ENCODE assay signal across 8 cellular contexts in genomic region chr11:83285131-83285770, GRCh38. TPM values are rescaled to one million over a fixed set of nuclear protein-coding genes. Genes with fewer than 3 reads are reported as not detected.
DNase-seq lines count a peak whose midpoint lies in the region; ATAC-seq, FAIRE-seq and TF ChIP-seq lines count a peak whose summit lies in the region.

No MANE protein-coding gene starts in this region.

- H3K27me3 ChIP-seq in CD8-positive, alpha-beta T cell (ENCODE audit: insufficient read depth, low read length) = no peaks in the 10 kb centered on the region
- H3K27me3 ChIP-seq in HL-60 (ENCODE audit: insufficient read depth, poor library complexity, severe bottlenecking) (no peaks in the 10 kb centered on the region), mammary epithelial cell (ENCODE audit: insufficient read depth, low read length) (no peaks in the 10 kb centered on the region), aorta (ENCODE audit: control insufficient read depth in 1 of 2, insufficient read depth in 2 of 2, low read length in 1 of 2) (no peaks in the 10 kb centered on the region)

- FAIRE-seq in GM12892 (lab: Jason Lieb, UNC) = no peak

- in situ Hi-C loops in mammary epithelial cell (cut with MboI; ENCODE audit: low sequenced_read_pairs in 2 of 2) = loop anchor here in 1 of 2 donors (25.0 kb wide), 1 partner anchor 527 kb away; no protein-coding TSS in a partner anchor

- peaks cover 3% of the 10 kb centered on the region for H3K9me3 Mint-ChIP-seq in CD8-positive, alpha-beta T cell
- H3K9me3 Mint-ChIP-seq in memory B cell = no peaks in the 10 kb centered on the region

- CTCF ChIA-PET in CD8-positive, alpha-beta T cell (lab: Charles Lee) = no interaction called here
- CTCF ChIA-PET in mammary epithelial cell (lab: Charles Lee; ENCODE audit: low non-redundant PET) = no interaction called here

- peaks cover 18% of the 10 kb centered on the region for H3K36me3 Mint-ChIP-seq in CD8-positive, alpha-beta T cell
- peaks cover 6% of the 10 kb centered on the region for H3K36me3 Mint-ChIP-seq in memory B cell

- no peak for DNase-seq in CD8-positive, alpha-beta T cell
- no peak for DNase-seq in HL-60 (ENCODE audit: low read depth in 1 of 2, low spot score in 1 of 2)
- no peak for DNase-seq in mammary epithelial cell
- DNase-seq in memory B cell (ENCODE audit: low spot score in 2 of 2) = no peak
- no peak for DNase-seq in aorta
- DNase-seq in NCI-H748 treated with DMSO at 0.1 percent for 48 hours (lab: John Stamatoyannopoulos, UW) = no peak
- DNase-seq in GM12892 (ENCODE audit: insufficient read length) = no peak

- H3K4me3 ChIP-seq in CD8-positive, alpha-beta T cell (ENCODE audit: low read depth, low read length) = peak overlapping the region; percentile 86
- H3K4me3 ChIP-seq in HL-60 (replicated peaks; ENCODE audit: insufficient read depth, low read length) (peak overlapping the region; percentile 91), mammary epithelial cell (replicated peaks in 1 of 3; ENCODE audit: insufficient read depth in 1 of 3, low read depth in 2 of 3, low read length in 3 of 3) (peak overlapping the region; percentile 77 to 92 (median 85)), aorta (ENCODE audit: low read length in 2 of 2) (peak overlapping the region; percentile 62 to 68)

- peak overlapping the region; percentile 98 for H3K4me3 Mint-ChIP-seq in CD8-positive, alpha-beta T cell
- peak overlapping the region; percentile 99 for H3K4me3 Mint-ChIP-seq in memory B cell

- POLR2A ChIA-PET in CD8-positive, alpha-beta T cell (lab: Charles Lee) = interaction anchor here (0.9 to 3.6 kb wide), 6 partner anchors 8 to 384 kb away, joined by 3 to 31 read pairs (median 5); partner anchors contain the start of genes ANKRD42, DDIAS, PCF11 and PRCP

- peaks cover 51% of the 10 kb centered on the region for H3K79me2 ChIP-seq in mammary epithelial cell (ENCODE audit: insufficient read depth, low read length)

- peak overlapping the region; percentile 88 for H3K4me2 ChIP-seq in mammary epithelial cell (ENCODE audit: insufficient read depth, low read depth, low read length)

- dilution Hi-C loops in mammary epithelial cell (cut with HindIII; ENCODE audit: low sequenced_read_pairs) = no loop called here

- no peaks in the 10 kb centered on the region for H4K20me1 ChIP-seq in mammary epithelial cell (ENCODE audit: insufficient read depth, low read length)

- BruUV-seq in mammary epithelial cell (replicated peaks; lab: Mats Ljungman, UMichigan) = TSS peak; percentile 31

- peak overlapping the region; percentile 92 for H3K9ac ChIP-seq in mammary epithelial cell (ENCODE audit: insufficient read depth, low read length)

- H3K9me3 ChIP-seq in CD8-positive, alpha-beta T cell (ENCODE audit: low read length) = no peaks in the 10 kb centered on the region
- H3K9me3 ChIP-seq in mammary epithelial cell (replicated peaks; ENCODE audit: insufficient read depth, low read length) (no peaks in the 10 kb centered on the region), aorta (ENCODE audit: control insufficient read depth, low read length) (no peaks in the 10 kb centered on the region)

- peak overlapping the region; percentile 92 for H2AFZ ChIP-seq in mammary epithelial cell (ENCODE audit: low read depth, low read length)

- H3K4me1 ChIP-seq in CD8-positive, alpha-beta T cell (ENCODE audit: insufficient read depth, low read length) = peaks cover 23% of the 10 kb centered on the region
- H3K4me1 ChIP-seq in mammary epithelial cell (ENCODE audit: insufficient read depth, low read length) (peaks cover 14% of the 10 kb centered on the region), aorta (ENCODE audit: control insufficient read depth in 1 of 2, insufficient read depth in 2 of 2, low read length in 2 of 2) (peaks cover 0 to 5% of the 10 kb centered on the region in 2 donors)

- peak overlapping the region; percentile 100 for H3K27ac Mint-ChIP-seq in CD8-positive, alpha-beta T cell
- peak overlapping the region; percentile 99 for H3K27ac Mint-ChIP-seq in memory B cell

- no peak for TF ChIP-seq CTCF in CD8-positive, alpha-beta T cell (IDR thresholded peaks at IDR 0.05)
- no peak for TF ChIP-seq CTCF in HL-60 (IDR thresholded peaks at IDR 0.05; ENCODE audit: insufficient read depth, low read length)
- no peak for TF ChIP-seq CTCF in mammary epithelial cell (conservative IDR thresholded peaks at IDR 0.05 in 1 of 2, IDR thresholded peaks at IDR 0.05 in 1 of 2; ENCODE audit: extremely low read depth in 1 of 2, insufficient read depth in 1 of 2, low read depth in 1 of 2, low read length in 2 of 2)

- peaks cover 1% of the 10 kb centered on the region for H3K36me3 ChIP-seq in CD8-positive, alpha-beta T cell (ENCODE audit: insufficient read depth, low read length)
- H3K36me3 ChIP-seq in mammary epithelial cell (ENCODE audit: insufficient read depth, low read length) (peaks cover 5% of the 10 kb centered on the region), aorta (ENCODE audit: control insufficient read depth in 1 of 2, insufficient read depth in 2 of 2, low read length in 1 of 2) (no peaks in the 10 kb centered on the region)

- H3K27ac ChIP-seq in CD8-positive, alpha-beta T cell (ENCODE audit: low read depth, low read length) = peak overlapping the region; percentile 88
- peak overlapping the region; percentile 98 for H3K27ac ChIP-seq in HL-60 (replicated peaks)
- peak overlapping the region; percentile 90 for H3K27ac ChIP-seq in mammary epithelial cell (ENCODE audit: insufficient read depth, low read depth, low read length)
- peak overlapping the region; percentile 12 to 83 for H3K27ac ChIP-seq in aorta (ENCODE audit: low read depth in 1 of 2, low read length in 2 of 2)

- under 1% methylated on average over 22 of the region's 22 CpGs for WGBS in mammary epithelial cell (ENCODE audit: low coverage, missing lambda C conversion rate)
- 1% methylated on average over 22 of the region's 22 CpGs for WGBS in aorta, 2 donors

- H3K27me3 Mint-ChIP-seq in CD8-positive, alpha-beta T cell (ENCODE audit: low read depth) = no peaks in the 10 kb centered on the region
- no peaks in the 10 kb centered on the region for H3K27me3 Mint-ChIP-seq in memory B cell

- TF ChIP-seq POLR2A in GM12892 (IDR thresholded peaks at IDR 0.05; ENCODE audit: low read depth, low read length) = no peak

- intact Hi-C loops in CD8-positive, alpha-beta T cell (cut with DNase I, micrococcal nuclease) = loop anchor here in 1 of 2 experiments (2.0 to 10.0 kb wide), 3 partner anchors 92 to 1410 kb away; partner anchors contain the start of genes ANKRD42 and PCF11
- intact Hi-C loops in mammary epithelial cell (cut with micrococcal nuclease) (loop anchor here (1.0 to 10.0 kb wide), 2 partner anchors 91 to 380 kb away; partner anchors contain the start of genes DDIAS and PRCP), aorta (cut with DNase I) (loop anchor here (1.0 to 10.0 kb wide), 4 partner anchors 90 to 384 kb away; partner anchors contain the start of genes ANKRD42 (in 2 of the 2), DDIAS (in 2 of the 2), PCF11 (in 1 of the 2) and PRCP (in 1 of the 2))

- peaks cover 51% of the 10 kb centered on the region for H3K4me1 Mint-ChIP-seq in CD8-positive, alpha-beta T cell (ENCODE audit: low read depth)
- H3K4me1 Mint-ChIP-seq in memory B cell = peaks cover 33% of the 10 kb centered on the region

- ATAC-seq in CD8-positive, alpha-beta T cell = peak; percentile 19
- peak; percentile 44 for ATAC-seq in GM21390 (IDR thresholded peaks at IDR 0.05; ENCODE audit: unreplicated experiment)
- ATAC-seq in memory B cell (ENCODE audit: low read depth) = peak; percentile 20
- ATAC-seq in aorta (ENCODE audit: low FRiP score) = peak; percentile 85

RNA-seq across cellular contexts. Expression of gene CCDC90B, which starts 0.9 kb away (rescaled TPM):
- total RNA-seq in CD8-positive, alpha-beta T cell = 10 to 100 TPM; 22.7 to 24.8 TPM
- total RNA-seq in mammary epithelial cell (10 to 100 TPM; 45.3 to 56.3 TPM), aorta (10 to 100 TPM; 35.0 to 38.6 TPM)
- polyA plus RNA-seq in mammary epithelial cell (30.1 TPM), aorta (10 to 100 TPM; 31.6 to 84.6 TPM)
- 21.9 TPM for polyA minus RNA-seq in mammary epithelial cell
- polyA plus RNA-seq in GM12892 (2012; ENCODE audit: missing spikeins) = 49.6 TPM

Comparison
In these comparisons a context has a peak if more than half of its experiments do, and no peak if none do; other contexts are left out.
1. ATAC-seq: peak in every context shown above with its lines; median percentile 85 in aorta; 44 in GM21390; 20 in memory B cell; 19 in CD8-positive, alpha-beta T cell.
2. H3K27ac ChIP-seq: peak in every context shown above with its lines; median percentile 98 in HL-60; 90 in mammary epithelial cell; 88 in CD8-positive, alpha-beta T cell; 48 in aorta.